Comparison of ENCODE assay signal across 9 cellular contexts in genomic region chr14:61662437-61663311, GRCh38. TPM values are rescaled to one million over a fixed set of nuclear protein-coding genes. Genes with fewer than 3 reads are reported as not detected.
DNase-seq lines count a peak whose midpoint lies in the region; ATAC-seq and TF ChIP-seq lines count a peak whose summit lies in the region.
"Had no signal": no experiment of that assay in that cellular context is flagged by ENCODE, and none has a peak within 500 bp of the region (broad histone marks: within the 10 kb centered on the region; RNA-seq: fewer than 3 reads in every experiment).

No MANE protein-coding gene starts in this region.

- peak overlapping the region; percentile 92 to 98 (median 95) for H3K27ac Mint-ChIP-seq in CD4-positive, alpha-beta memory T cell
- H3K27ac Mint-ChIP-seq in activated naive CD4-positive, alpha-beta T cell treated with anti-CD3 and anti-CD28 coated beads, Interleukin-2, amount 50 U/mL, for 72 hours = peak overlapping the region; percentile 98 to 99
- peak overlapping the region; percentile 93 for H3K27ac Mint-ChIP-seq in stimulated activated effector memory CD8-positive, alpha-beta T cell treated with anti-CD3 and anti-CD28 coated beads, Interleukin-12 subunit alpha, Interleukin-12 subunit beta, amount 100 ng/mL, for 72 hours

- peak overlapping the region; percentile 74 to 92 (median 82) for H3K4me3 Mint-ChIP-seq in CD4-positive, alpha-beta memory T cell
- H3K4me3 Mint-ChIP-seq in stimulated activated effector memory CD8-positive, alpha-beta T cell treated with anti-CD3 and anti-CD28 coated beads, Interleukin-12 subunit alpha, Interleukin-12 subunit beta, amount 100 ng/mL, for 72 hours = peak overlapping the region; percentile 77

- intact Hi-C loops in CD4-positive, alpha-beta memory T cell (cut with micrococcal nuclease) = loop anchor here (1.0 to 2.0 kb wide), 4 partner anchors 9 to 320 kb away; partner anchors contain the start of gene HIF1A
- intact Hi-C loops in left colon (cut with DNase I, micrococcal nuclease) = no loop called here

- peak; percentile 68 for TF ChIP-seq POLR2A in GM19099 (IDR thresholded peaks at IDR 0.05; ENCODE audit: extremely low read depth, insufficient read length, low read depth)

- TF ChIP-seq CTCF in RWPE2 (IDR thresholded peaks at IDR 0.05; ENCODE audit: poor library complexity, severe bottlenecking) = no peak

- H3K4me1 Mint-ChIP-seq in CD4-positive, alpha-beta memory T cell = peaks cover 47 to 56% (median 54%) of the 10 kb centered on the region in 4 donors
- H3K4me1 Mint-ChIP-seq in stimulated activated effector memory CD8-positive, alpha-beta T cell treated with anti-CD3 and anti-CD28 coated beads, Interleukin-12 subunit alpha, Interleukin-12 subunit beta, amount 100 ng/mL, for 72 hours = peaks cover 58% of the 10 kb centered on the region

- POLR2A ChIA-PET in CD4-positive, alpha-beta memory T cell (lab: Charles Lee; ENCODE audit: partially characterized antibody) = interaction anchor here (0.5 to 3.1 kb wide), 19 partner anchors 8 to 382 kb away, joined by 3 to 24 read pairs (median 3); partner anchors contain the start of genes HIF1A, SNAPC1 and TMEM30B

- CTCF ChIA-PET in CD4-positive, alpha-beta memory T cell (lab: Charles Lee; ENCODE audit: partially characterized antibody) = interaction anchor here (1.3 kb wide), 1 partner anchor 14 kb away, joined by 3 read pairs; no protein-coding TSS in a partner anchor

- H3K4me1 ChIP-seq in CD4-positive, alpha-beta memory T cell (ENCODE audit: insufficient read depth, low read length) = peaks cover 57% of the 10 kb centered on the region
- H3K4me1 ChIP-seq in RWPE2 (ENCODE audit: insufficient read depth, poor library complexity, severe bottlenecking) = peaks cover 45% of the 10 kb centered on the region

- DNase-seq in CD4-positive, alpha-beta memory T cell = peak; percentile 61 to 78 (median 69)
- no peak for DNase-seq in RWPE2 (ENCODE audit: low spot score)
- peak; percentile 55 to 75 for DNase-seq in activated naive CD4-positive, alpha-beta T cell treated with anti-CD3 and anti-CD28 coated beads, Interleukin-2, amount 50 U/mL, for 72 hours (ENCODE audit: low spot score in 2 of 2)
- DNase-seq in left colon = peak in 1 of 2 donors; percentile 42
- peak; percentile 43 to 86 for DNase-seq in stimulated activated effector memory CD8-positive, alpha-beta T cell treated with anti-CD3 and anti-CD28 coated beads, Interleukin-12 subunit alpha, Interleukin-12 subunit beta, amount 100 ng/mL, for 72 hours (ENCODE audit: low spot score in 2 of 2)
- DNase-seq in GOT3 (lab: John Stamatoyannopoulos, UW) = no peak

- H3K36me3 Mint-ChIP-seq in CD4-positive, alpha-beta memory T cell = peaks cover 0 to 7% of the 10 kb centered on the region in 2 donors
- H3K36me3 Mint-ChIP-seq in activated naive CD4-positive, alpha-beta T cell treated with anti-CD3 and anti-CD28 coated beads, Interleukin-2, amount 50 U/mL, for 72 hours = peaks cover 0 to 21% of the 10 kb centered on the region in 2 donors
- H3K36me3 Mint-ChIP-seq in stimulated activated effector memory CD8-positive, alpha-beta T cell treated with anti-CD3 and anti-CD28 coated beads, Interleukin-12 subunit alpha, Interleukin-12 subunit beta, amount 100 ng/mL, for 72 hours = peaks cover 25% of the 10 kb centered on the region

- peak overlapping the region; percentile 37 for H3K27ac ChIP-seq in CD4-positive, alpha-beta memory T cell (ENCODE audit: low read depth, low read length)
- H3K27ac ChIP-seq in RWPE2 (ENCODE audit: poor library complexity, severe bottlenecking) = peak overlapping the region; percentile 94

- H3K4me3 ChIP-seq in CD4-positive, alpha-beta memory T cell (ENCODE audit: low read length in 2 of 2) = peak overlapping the region; percentile 26 to 37
- no peak overlapping the region for H3K4me3 ChIP-seq in RWPE2 (ENCODE audit: severe bottlenecking)
- H3K4me3 ChIP-seq: SK-N-MC had no signal

- peaks cover 0 to 3% (median 0%) of the 10 kb centered on the region in 8 donors for H3K9me3 Mint-ChIP-seq in CD4-positive, alpha-beta memory T cell
- H3K9me3 Mint-ChIP-seq in activated naive CD4-positive, alpha-beta T cell treated with anti-CD3 and anti-CD28 coated beads, Interleukin-2, amount 50 U/mL, for 72 hours = no peaks in the 10 kb centered on the region
- H3K9me3 Mint-ChIP-seq in stimulated activated effector memory CD8-positive, alpha-beta T cell treated with anti-CD3 and anti-CD28 coated beads, Interleukin-12 subunit alpha, Interleukin-12 subunit beta, amount 100 ng/mL, for 72 hours = no peaks in the 10 kb centered on the region

- no peaks in the 10 kb centered on the region for H3K36me3 ChIP-seq in CD4-positive, alpha-beta memory T cell (ENCODE audit: insufficient read depth, low read length)
- H3K36me3 ChIP-seq in RWPE2 (ENCODE audit: low read depth) = no peaks in the 10 kb centered on the region

- no peaks in the 10 kb centered on the region for H3K27me3 ChIP-seq in CD4-positive, alpha-beta memory T cell (ENCODE audit: insufficient read depth, low read length)
- no peaks in the 10 kb centered on the region for H3K27me3 ChIP-seq in RWPE2 (ENCODE audit: insufficient read depth, poor library complexity, severe bottlenecking)

- H3K9me3 ChIP-seq in CD4-positive, alpha-beta memory T cell (ENCODE audit: control insufficient read depth in 1 of 2, low read length in 2 of 2) = no peaks in the 10 kb centered on the region
- H3K9me3 ChIP-seq in RWPE2 (ENCODE audit: severe bottlenecking) = no peaks in the 10 kb centered on the region

- ATAC-seq in HG03159 (IDR thresholded peaks at IDR 0.05; ENCODE audit: unreplicated experiment) (peak; percentile 78), RWPE2 (ENCODE audit: low read depth) (peak; percentile 74), left colon (peak; percentile 61)
- ATAC-seq in activated naive CD4-positive, alpha-beta T cell treated with anti-CD3 and anti-CD28 coated beads, Interleukin-2, amount 50 U/mL, for 72 hours = peak; percentile 84 to 90
- ATAC-seq in stimulated activated effector memory CD8-positive, alpha-beta T cell treated with anti-CD3 and anti-CD28 coated beads, Interleukin-12 subunit alpha, Interleukin-12 subunit beta, amount 100 ng/mL, for 72 hours = peak; percentile 92

- no peaks in the 10 kb centered on the region for H3K27me3 Mint-ChIP-seq in CD4-positive, alpha-beta memory T cell

RNA-seq across cellular contexts. Expression of gene HIF1A, which starts 32.6 kb away (rescaled TPM):
- 10 to 100 TPM; 84.7 to 87.1 TPM for total RNA-seq in CD4-positive, alpha-beta memory T cell
- polyA plus RNA-seq in CD4-positive, alpha-beta memory T cell = 10 to 100 TPM; 82.5 to 83.7 TPM
- total RNA-seq in activated naive CD4-positive, alpha-beta T cell treated with anti-CD3 and anti-CD28 coated beads, Interleukin-2, amount 50 U/mL, for 72 hours = 100 to 1,000 TPM; 165 to 170 TPM
- 100 to 1,000 TPM in 1 of 2 donors, 10 to 100 TPM in 1; 89.0 to 145 TPM for total RNA-seq in left colon

Comparison
In these comparisons a context has a peak if more than half of its experiments do, and no peak if none do; other contexts are left out.
1. DNase-seq: peak in CD4-positive, alpha-beta memory T cell (5 of 5), activated naive CD4-positive, alpha-beta T cell treated with anti-CD3 and anti-CD28 coated beads, Interleukin-2, amount 50 U/mL, for 72 hours (2 of 2) and stimulated activated effector memory CD8-positive, alpha-beta T cell treated with anti-CD3 and anti-CD28 coated beads, Interleukin-12 subunit alpha, Interleukin-12 subunit beta, amount 100 ng/mL, for 72 hours (2 of 2); none in RWPE2 (single experiment) and GOT3 (single experiment).
2. Peak in every context shown above with its lines, with median percentiles within 50 percentile points of each other: H3K27ac Mint-ChIP-seq and ATAC-seq.